ENCODE assay signal across 27 cellular contexts in genomic region chr7:158497627-158498026, GRCh38.
"Had no signal": no experiment of that assay in that cellular context is flagged by ENCODE, and none has a peak within 500 bp of the region (broad histone marks: within the 10 kb centered on the region; RNA-seq: fewer than 3 reads in every experiment).

No MANE protein-coding gene starts in this region.

- H3K27me3 ChIP-seq: foreskin keratinocyte, ovary, uterus had no signal

- H3K9me3 ChIP-seq: esophagus muscularis mucosa, gastroesophageal sphincter, heart left ventricle, left lung, ovary, psoas muscle, spleen, thoracic aorta, transverse colon, upper lobe of right lung, uterus had no signal

- DNase-seq: cortex of kidney; effector CD4-positive, alpha-beta T cell; foreskin keratinocyte; heart left ventricle; hippocampal formation; left cardiac atrium; left lung; mesenchymal stem cell; naive thymus-derived CD4-positive, alpha-beta T cell; occipital lobe; ovary; psoas muscle; right cardiac atrium; spleen; stimulated activated CD4-positive, alpha-beta T cell treated with anti-CD3 and anti-CD28 coated beads, Interleukin-4, amount 100 ng/mL, for 4 hours; stimulated activated naive CD8-positive, alpha-beta T cell treated with anti-CD3 and anti-CD28 coated beads, Interleukin-15, Interleukin-2, amounts not matched to agents 100 U/mL and 50 U/mL, for 24 hours; substantia nigra; transverse colon; upper lobe of right lung; uterus had no signal

- H3K4me3 Mint-ChIP-seq: mesothelial cell of epicardium; naive thymus-derived CD4-positive, alpha-beta T cell; nephron; stimulated activated memory B cell treated with anti-CD40 and anti-IgM and Interleukin-4, amounts not matched to agents 10 μg/mL and 1 μg/mL and 100 μg/mL, for 72 hours had no signal

- H3K27ac Mint-ChIP-seq: mesothelial cell of epicardium; naive thymus-derived CD4-positive, alpha-beta T cell; nephron; stimulated activated memory B cell treated with anti-CD40 and anti-IgM and Interleukin-4, amounts not matched to agents 10 μg/mL and 1 μg/mL and 100 μg/mL, for 72 hours had no signal

- H3K9me3 Mint-ChIP-seq: mesothelial cell of epicardium; nephron; stimulated activated memory B cell treated with anti-CD40 and anti-IgM and Interleukin-4, amounts not matched to agents 10 μg/mL and 1 μg/mL and 100 μg/mL, for 72 hours had no signal

- H3K36me3 Mint-ChIP-seq: mesothelial cell of epicardium; naive thymus-derived CD4-positive, alpha-beta T cell; stimulated activated memory B cell treated with anti-CD40 and anti-IgM and Interleukin-4, amounts not matched to agents 10 μg/mL and 1 μg/mL and 100 μg/mL, for 72 hours had no signal

- H3K4me1 ChIP-seq: foreskin keratinocyte, heart left ventricle, left lung, psoas muscle, upper lobe of right lung, uterus had no signal

- H3K4me3 ChIP-seq: esophagus muscularis mucosa, gastroesophageal sphincter, heart left ventricle, left lung, ovary, psoas muscle, skin epidermis, spleen, thoracic aorta, transverse colon, upper lobe of right lung, uterus had no signal

- H3K36me3 ChIP-seq: esophagus muscularis mucosa, gastroesophageal sphincter, heart left ventricle, left lung, ovary, spleen, thoracic aorta, transverse colon, upper lobe of right lung, uterus had no signal

- H3K27ac ChIP-seq: esophagus muscularis mucosa, foreskin keratinocyte, gastroesophageal sphincter, heart left ventricle, left lung, ovary, psoas muscle, skin epidermis, spleen, thoracic aorta, transverse colon, upper lobe of right lung, uterus had no signal
